Comparison of ENCODE assay signal across 1 cellular context in genomic region chrX:65034292-65034640, GRCh38.
TF ChIP-seq lines count a peak whose summit lies in the region.

No MANE protein-coding gene starts in this region.

TF ChIP-seq in K562, 482 proteins besides CTCF, POLR2A, EP300 and RAD21 (continued from another document):
- TF ChIP-seq PKNOX1 (IDR thresholded peaks at IDR 0.05) (peak; percentile 36; the same call in 1 of the 2 replicates), POLR3G (IDR thresholded peaks at IDR 0.05; ENCODE audit: extremely low read depth, insufficient read length, insufficient replicate concordance) (no peak), PTTG1 (tag; IDR thresholded peaks at IDR 0.05; ENCODE audit: low read depth) (no peak), TAF1 (IDR thresholded peaks at IDR 0.05; ENCODE audit: control insufficient read depth, extremely low read depth, insufficient read depth, low read length, severe bottlenecking) (peak; percentile 20), ZNF695 (CRISPR knock-in tag; IDR thresholded peaks at IDR 0.05) (no peak), ADNP (tag; IDR thresholded peaks at IDR 0.05) (no peak)
TF ChIP-seq in K562: peak in this region for 3.
